In genomic region chr17:55424893-55425540, GRCh38 we compare ENCODE assay signal across 24 cellular contexts.
"Had no signal": no experiment of that assay in that cellular context is flagged by ENCODE, and none has a peak within 500 bp of the region (broad histone marks: within the 10 kb centered on the region; RNA-seq: fewer than 3 reads in every experiment).

No MANE protein-coding gene starts in this region.

- H3K9me3 ChIP-seq: gastrocnemius medialis, heart left ventricle, left ventricle myocardium inferior, psoas muscle, tibial nerve had no signal

- H3K27me3 ChIP-seq: cardiac muscle cell, gastrocnemius medialis, tibial nerve had no signal

- H3K36me3 ChIP-seq: cardiac muscle cell, gastrocnemius medialis, heart left ventricle, left ventricle myocardium inferior, tibial nerve had no signal

- H3K27ac Mint-ChIP-seq: activated CD4-positive, alpha-beta memory T cell treated with anti-CD3 and anti-CD28 coated beads for 36 hours; activated naive CD8-positive, alpha-beta T cell treated with anti-CD3 and anti-CD28 coated beads for 36 hours; activated T-helper 1 cell treated with anti-CD3 and anti-CD28 coated beads, Interleukin-12 subunit alpha, Interleukin-12 subunit beta, Interleukin-2, Interleukin-4 antibody, amounts not matched to agents 30 ng/mL and 10 ng/mL and 1 ng/mL, durations not matched to agents 14 hours and 24 hours and 36 hours; dendritic cell treated with granulocyte-macrophage colony-stimulating factor and Interleukin-4, amounts not matched to agents 40 ng/mL and 50 ng/mL, for 4 days; nephron progenitor cell had no signal

- H3K36me3 Mint-ChIP-seq: WTC11 had no signal

- DNase-seq: activated CD4-positive, alpha-beta memory T cell treated with anti-CD3 and anti-CD28 coated beads for 36 hours; activated CD4-positive, alpha-beta T cell treated with anti-CD3 and anti-CD28 coated beads for 4 hours; activated gamma-delta T cell treated with Interleukin-2 at 50 U/mL for 16 hours; activated naive CD8-positive, alpha-beta T cell treated with anti-CD3 and anti-CD28 coated beads for 36 hours; activated T-cell treated with anti-CD3 and anti-CD28 coated beads for 4 hours; amniotic stem cell; effector CD8-positive, alpha-beta T cell; gastrocnemius medialis; heart left ventricle; kidney; left ventricle myocardium inferior; mammary epithelial cell; nephron progenitor cell; occipital lobe; psoas muscle; right cardiac atrium; stimulated activated CD4-positive, alpha-beta T cell treated with anti-CD3 and anti-CD28 coated beads, Interleukin-2, amount 100 ng/mL, for 24 hours had no signal

- ATAC-seq: esophagus mucosa, gastrocnemius medialis, heart left ventricle, psoas muscle, right cardiac atrium, WTC11 had no signal

- H3K9me3 Mint-ChIP-seq: activated CD4-positive, alpha-beta memory T cell treated with anti-CD3 and anti-CD28 coated beads for 36 hours; activated naive CD8-positive, alpha-beta T cell treated with anti-CD3 and anti-CD28 coated beads for 36 hours; activated T-helper 1 cell treated with anti-CD3 and anti-CD28 coated beads, Interleukin-12 subunit alpha, Interleukin-12 subunit beta, Interleukin-2, Interleukin-4 antibody, amounts not matched to agents 30 ng/mL and 10 ng/mL and 1 ng/mL, durations not matched to agents 14 hours and 24 hours and 36 hours; dendritic cell treated with granulocyte-macrophage colony-stimulating factor and Interleukin-4, amounts not matched to agents 40 ng/mL and 50 ng/mL, for 4 days; nephron progenitor cell; stimulated activated naive CD8-positive, alpha-beta T cell treated with anti-CD3 and anti-CD28 coated beads, Interleukin-15, Interleukin-2, amounts not matched to agents 100 ng/mL and 50 ng/mL, for 24 hours; WTC11 had no signal

- H3K27ac ChIP-seq: cardiac muscle cell, gastrocnemius medialis, heart left ventricle, left ventricle myocardium inferior, psoas muscle had no signal

- H3K4me3 Mint-ChIP-seq: activated CD4-positive, alpha-beta memory T cell treated with anti-CD3 and anti-CD28 coated beads for 36 hours; activated naive CD8-positive, alpha-beta T cell treated with anti-CD3 and anti-CD28 coated beads for 36 hours; activated T-helper 1 cell treated with anti-CD3 and anti-CD28 coated beads, Interleukin-12 subunit alpha, Interleukin-12 subunit beta, Interleukin-2, Interleukin-4 antibody, amounts not matched to agents 30 ng/mL and 10 ng/mL and 1 ng/mL, durations not matched to agents 14 hours and 24 hours and 36 hours; dendritic cell treated with granulocyte-macrophage colony-stimulating factor and Interleukin-4, amounts not matched to agents 40 ng/mL and 50 ng/mL, for 4 days; nephron progenitor cell; stimulated activated naive CD8-positive, alpha-beta T cell treated with anti-CD3 and anti-CD28 coated beads, Interleukin-15, Interleukin-2, amounts not matched to agents 100 ng/mL and 50 ng/mL, for 24 hours; WTC11 had no signal

- H3K4me3 ChIP-seq: cardiac muscle cell, gastrocnemius medialis, heart left ventricle, left ventricle myocardium inferior, psoas muscle, tibial nerve had no signal

- FAIRE-seq: kidney had no signal
